Comparison of ENCODE assay signal across 23 cellular contexts in genomic region chr17:39110435-39111136, GRCh38. TPM values are rescaled to one million over a fixed set of nuclear protein-coding genes. Genes with fewer than 3 reads are reported as not detected.
DNase-seq lines count a peak whose midpoint lies in the region; ATAC-seq and TF ChIP-seq lines count a peak whose summit lies in the region.
"Had no signal": no experiment of that assay in that cellular context is flagged by ENCODE, and none has a peak within 500 bp of the region (broad histone marks: within the 10 kb centered on the region; RNA-seq: fewer than 3 reads in every experiment).

No MANE protein-coding gene starts in this region.

- no CpG with 5 or more reads among the region's 19 CpGs for WGBS in H9 (ENCODE audit: extremely low coverage, insufficient read length, low lambda C conversion rate)

- peaks cover 0 to 15% of the 10 kb centered on the region in 2 experiments; a peak in 1 of 4 replicates for H3K4me1 Mint-ChIP-seq in H9
- H3K4me1 Mint-ChIP-seq in CD4-positive, alpha-beta T cell (ENCODE audit: low read depth): peaks cover 4% of the 10 kb centered on the region

- no peaks in the 10 kb centered on the region for H3K79me1 ChIP-seq in H9 (ENCODE audit: insufficient read depth, low read depth, low read length, poor library complexity, severe bottlenecking)

- H3K4me1 ChIP-seq in H9 (ENCODE audit: insufficient read depth, low read length) (no peaks in the 10 kb centered on the region), parathyroid adenoma (peaks cover 11% of the 10 kb centered on the region)
- H3K4me1 ChIP-seq: colonic mucosa had no signal

- H3K56ac ChIP-seq in H9 (ENCODE audit: insufficient read length, low read depth, low read length): no peak overlapping the region

- H3K9ac ChIP-seq in H9 (ENCODE audit: extremely low read depth, insufficient read length, low read length) (no peak overlapping the region), parathyroid adenoma (no peak overlapping the region)

- CTCF ChIA-PET in CD4-positive, alpha-beta T cell (lab: Charles Lee): no interaction called here

- no peaks in the 10 kb centered on the region for H3K36me3 ChIP-seq in parathyroid adenoma (ENCODE audit: control insufficient read depth, insufficient read depth, low read length)
- H3K36me3 ChIP-seq: colonic mucosa had no signal

- H2AFZ ChIP-seq in H9 (ENCODE audit: low read length) (no peak overlapping the region), parathyroid adenoma (peak overlapping the region; percentile 50)

- POLR2A ChIA-PET in CD4-positive, alpha-beta T cell (lab: Charles Lee): no interaction called here

- H3K9me3 ChIP-seq in H9 (ENCODE audit: control insufficient read depth, low read depth, low read length) (no peaks in the 10 kb centered on the region), parathyroid adenoma (ENCODE audit: control insufficient read depth, low read length) (no peaks in the 10 kb centered on the region)
- no peaks in the 10 kb centered on the region for H3K9me3 ChIP-seq in CD4-positive, alpha-beta T cell (ENCODE audit: control insufficient read depth, low read length)
- H3K9me3 ChIP-seq: colonic mucosa had no signal

- H3K27ac Mint-ChIP-seq in H9: 0 out of 7 replicates have a peak overlapping the region, but pooled peaks of 1 of the 3 experiments have one; percentile 47
- H3K27ac Mint-ChIP-seq in CD4-positive, alpha-beta T cell: no peak overlapping the region
- H3K27ac Mint-ChIP-seq: activated naive CD8-positive, alpha-beta T cell; activated T-cell treated with anti-CD3 and anti-CD28 coated beads, Interleukin-2, amount 50 U/mL, for 72 hours; progenitor cell of endocrine pancreas had no signal

- no peak overlapping the region for H2BK15ac ChIP-seq in H9 (ENCODE audit: low read depth, low read length)

- no peak overlapping the region for H4K91ac ChIP-seq in H9 (ENCODE audit: insufficient read length, low read depth, low read length)

- no peak overlapping the region for H3K18ac ChIP-seq in H9 (ENCODE audit: insufficient read length, low read depth, low read length)

- no peak overlapping the region for H4K8ac ChIP-seq in H9 (replicated peaks; ENCODE audit: insufficient read length, low read depth, low read length)

- H3T11ph ChIP-seq in H9 (ENCODE audit: low read length): no peak overlapping the region

- H3K4me2 ChIP-seq in H9 (ENCODE audit: insufficient read depth, insufficient read length, low read length): no peak overlapping the region
- no peak overlapping the region for H3K4me2 ChIP-seq in parathyroid adenoma (ENCODE audit: low read length)

- TF ChIP-seq CTCF in H9 (conservative IDR thresholded peaks at IDR 0.05) (peak; percentile 19; the same call in 1 of the 3 replicates), parathyroid adenoma (IDR thresholded peaks at IDR 0.05) (no peak)
- no peak for TF ChIP-seq CTCF in CD4-positive, alpha-beta T cell (IDR thresholded peaks at IDR 0.05)

- H2BK12ac ChIP-seq in H9 (ENCODE audit: insufficient read length, low read depth, low read length): no peak overlapping the region

- H3K27me3 ChIP-seq in H9 (ENCODE audit: insufficient read depth, low read length) (no peaks in the 10 kb centered on the region), parathyroid adenoma (ENCODE audit: control insufficient read depth, insufficient read depth, low read length) (no peaks in the 10 kb centered on the region)
- no peaks in the 10 kb centered on the region for H3K27me3 ChIP-seq in CD4-positive, alpha-beta T cell (ENCODE audit: control insufficient read depth, insufficient read depth, low read length)
- H3K27me3 ChIP-seq: colonic mucosa had no signal

- no peak overlapping the region for H3K14ac ChIP-seq in H9 (ENCODE audit: insufficient read depth, low read length)

- H3K4me3 ChIP-seq in parathyroid adenoma (ENCODE audit: low read depth, low read length): no peak overlapping the region
- H3K4me3 ChIP-seq: colonic mucosa had no signal

- H2AK5ac ChIP-seq in H9 (ENCODE audit: insufficient read length, low read length): no peak overlapping the region

- no peak overlapping the region for H2BK5ac ChIP-seq in H9 (ENCODE audit: insufficient read length, low read length)

- peaks cover 0 to 2% of the 10 kb centered on the region in 2 experiments; a peak in 1 of 5 replicates for H3K9me3 Mint-ChIP-seq in H9
- H3K9me3 Mint-ChIP-seq in CD4-positive, alpha-beta T cell: no peaks in the 10 kb centered on the region
- H3K9me3 Mint-ChIP-seq: activated T-cell treated with anti-CD3 and anti-CD28 coated beads, Interleukin-2, amount 50 U/mL, for 72 hours; brain had no signal

- no peaks in the 10 kb centered on the region for H3K36me3 Mint-ChIP-seq in H9 (ENCODE audit: insufficient read depth in 1 of 3, low read depth in 3 of 3)
- peaks cover 9% of the 10 kb centered on the region for H3K36me3 Mint-ChIP-seq in CD4-positive, alpha-beta T cell (ENCODE audit: low read depth)
- H3K36me3 Mint-ChIP-seq: activated naive CD8-positive, alpha-beta T cell; brain; CD14-positive monocyte; stimulated activated naive B cell treated with anti-CD40 and anti-IgM and Interleukin-4, amounts not matched to agents 10 μg/mL and 1 μg/mL and 100 μg/mL, for 72 hours had no signal

- H2BK20ac ChIP-seq in H9 (ENCODE audit: low read depth, low read length, poor library complexity, severe bottlenecking): no peak overlapping the region

- no peak for ATAC-seq in GM18861 (IDR thresholded peaks at IDR 0.05; ENCODE audit: unreplicated experiment)
- no peak for ATAC-seq in HG03571 (IDR thresholded peaks at IDR 0.05; ENCODE audit: unreplicated experiment)
- ATAC-seq in CD4-positive, alpha-beta T cell (ENCODE audit: poor library complexity): no peak
- ATAC-seq: activated T-cell treated with anti-CD3 and anti-CD28 coated beads, Interleukin-2, amount 50 U/mL, for 72 hours; stimulated activated naive B cell treated with anti-CD40 and anti-IgM and Interleukin-4, amounts not matched to agents 10 μg/mL and 1 μg/mL and 100 μg/mL, for 72 hours had no signal

- DNase-seq in H9 (peak; percentile 56), NCI-H2227 treated with DMSO at 0.1 percent for 48 hours (lab: John Stamatoyannopoulos, UW) (peak; percentile 23), glomerular visceral epithelial cell (ENCODE audit: extremely low spot score) (peak; percentile 25), LoVo (ENCODE audit: low spot score) (no peak)
- no peak for DNase-seq in CD4-positive, alpha-beta T cell
- DNase-seq: activated T-cell treated with anti-CD3 and anti-CD28 coated beads, Interleukin-2, amount 50 U/mL, for 72 hours; colonic mucosa; foreskin melanocyte; naive B cell; NCI-H345; SHP77 treated with DMSO at 0.1 percent for 48 hours; stimulated activated CD4-positive, alpha-beta T cell treated with anti-CD3 and anti-CD28 coated beads, Interleukin-12 subunit alpha, Interleukin-12 subunit beta, amount 100 ng/mL, for 4 hours; stimulated activated naive B cell treated with anti-CD40 and anti-IgM and Interleukin-4, amounts not matched to agents 10 μg/mL and 1 μg/mL and 100 μg/mL, for 72 hours; T-helper 2 cell; trophoblast cell had no signal

- H3K23ac ChIP-seq in H9 (ENCODE audit: insufficient read length, low read depth, low read length): no peak overlapping the region

- H3K4me3 Mint-ChIP-seq in H9: no peak overlapping the region
- H3K4me3 Mint-ChIP-seq in CD4-positive, alpha-beta T cell: no peak overlapping the region
- H3K4me3 Mint-ChIP-seq: activated naive CD8-positive, alpha-beta T cell; activated T-cell treated with anti-CD3 and anti-CD28 coated beads, Interleukin-2, amount 50 U/mL, for 72 hours; brain; CD14-positive monocyte; naive B cell; stimulated activated naive B cell treated with anti-CD40 and anti-IgM and Interleukin-4, amounts not matched to agents 10 μg/mL and 1 μg/mL and 100 μg/mL, for 72 hours had no signal

- peaks cover 11% of the 10 kb centered on the region for H3K27me3 Mint-ChIP-seq in H9 (ENCODE audit: low read depth)
- H3K27me3 Mint-ChIP-seq in CD4-positive, alpha-beta T cell: no peaks in the 10 kb centered on the region
- H3K27me3 Mint-ChIP-seq: activated naive CD8-positive, alpha-beta T cell had no signal

- H3K79me2 ChIP-seq in H9 (ENCODE audit: insufficient read depth, low read length) (no peaks in the 10 kb centered on the region), parathyroid adenoma (no peaks in the 10 kb centered on the region)

- H3K4ac ChIP-seq in H9 (ENCODE audit: low read depth, low read length): no peak overlapping the region

- H3K27ac ChIP-seq in H9 (ENCODE audit: insufficient read length, low read depth, low read length): no peak overlapping the region
- no peak overlapping the region for H3K27ac ChIP-seq in parathyroid adenoma
- no peak overlapping the region for H3K27ac ChIP-seq in CD4-positive, alpha-beta T cell (ENCODE audit: low read depth, low read length)
- H3K27ac ChIP-seq: colonic mucosa had no signal

- H3K23me2 ChIP-seq in H9 (ENCODE audit: insufficient read length, low read depth, low read length, poor library complexity, severe bottlenecking): no peaks in the 10 kb centered on the region

- H4K5ac ChIP-seq in H9 (ENCODE audit: insufficient read length, low read depth, low read length): no peak overlapping the region

- H4K20me1 ChIP-seq in H9 (ENCODE audit: control insufficient read depth, insufficient read depth, insufficient read length): no peaks in the 10 kb centered on the region

- intact Hi-C loops in CD4-positive, alpha-beta T cell (cut with DNase I, micrococcal nuclease): no loop called here

- no peak overlapping the region for H2BK120ac ChIP-seq in H9 (ENCODE audit: low read depth, low read length, poor library complexity, severe bottlenecking)

RNA-seq across cellular contexts. Expression of gene PLXDC1, which starts 40.9 kb away (rescaled TPM):
- total RNA-seq in H9 (2021): 1.6 and 2.0 TPM in 2 replicates
- total RNA-seq in CD4-positive, alpha-beta T cell: 10 to 100 TPM; 66.7 to 67.6 TPM
- total RNA-seq: lung microvascular endothelial cell had no signal

RNA-seq across cellular contexts. Expression of gene ARL5C, which starts 55.4 kb away (rescaled TPM):
- total RNA-seq in H9 (2021): not detected in 2 replicates
- not detected for total RNA-seq in CD4-positive, alpha-beta T cell
- total RNA-seq: colonic mucosa, lung microvascular endothelial cell, progenitor cell of endocrine pancreas had no signal

Comparison
In these comparisons a context has a peak if more than half of its experiments do, and no peak if none do; other contexts are left out.
1. DNase-seq: peak in H9 (single experiment), NCI-H2227 treated with DMSO at 0.1 percent for 48 hours (single experiment) and glomerular visceral epithelial cell (single experiment); none in LoVo (single experiment) and CD4-positive, alpha-beta T cell (0 of 10).
2. RNA of gene PLXDC1, which starts 40.9 kb away (total RNA-seq): 66.7 to 67.6 TPM in CD4-positive, alpha-beta T cell; 1.6 to 2.0 TPM in H9; every median in the first group is over 10 times any median in the second.